ENCODE assay signal across 17 cellular contexts in genomic region chr7:127678330-127678729, GRCh38. TPM values are rescaled to one million over a fixed set of nuclear protein-coding genes. Genes with fewer than 3 reads are reported as not detected.
DNase-seq lines count a peak whose midpoint lies in the region; ATAC-seq and TF ChIP-seq lines count a peak whose summit lies in the region.
"Had no signal": no experiment of that assay in that cellular context is flagged by ENCODE, and none has a peak within 500 bp of the region (broad histone marks: within the 10 kb centered on the region; RNA-seq: fewer than 3 reads in every experiment).

No MANE protein-coding gene starts in this region.

- H3K4me2 ChIP-seq in fibroblast of lung (ENCODE audit: extremely low read depth, insufficient read depth, low read length): peak overlapping the region; percentile 20
- H3K4me2 ChIP-seq: PC-9 had no signal

- H3K4me1 ChIP-seq in ACC112 (ENCODE audit: control insufficient read depth, insufficient read depth, low read length, unreplicated experiment) (peaks cover 25% of the 10 kb centered on the region), fibroblast of lung (ENCODE audit: control insufficient read depth, extremely low read depth, insufficient read depth, low read length) (peaks cover 7% of the 10 kb centered on the region)

- CTCF ChIA-PET in GM10248 (lab: Yijun Ruan, JAX): interaction anchor here (0.8 to 2.3 kb wide), 8 partner anchors 12 to 531 kb away, joined by 3 to 9 read pairs (median 6); no protein-coding TSS in a partner anchor

- TF ChIP-seq CTCF in fibroblast of lung (conservative IDR thresholded peaks at IDR 0.05 in 1 of 2, IDR thresholded peaks at IDR 0.05 in 1 of 2; ENCODE audit: low read depth in 1 of 2, low read length in 2 of 2): no peak
- TF ChIP-seq CTCF in GM10248 (IDR thresholded peaks at IDR 0.05; ENCODE audit: control extremely low read depth, extremely low read depth, low read depth, missing control alignments): no peak

- DNase-seq in RPMI7951 (ENCODE audit: low read depth) (peak; percentile 28), fibroblast of lung (ENCODE audit: low read depth in 2 of 2) (peak in 1 of 2 donors; percentile 64), GM10248 (ENCODE audit: extremely low spot score) (no peak), NCI-H187 (lab: John Stamatoyannopoulos, UW) (no peak)
- DNase-seq: activated T-cell treated with anti-CD3 and anti-CD28 coated beads for 4 hours, adrenal gland, left ventricle myocardium inferior, NCI-H226, PC-9, retina, WERI-Rb-1 had no signal

- no peaks in the 10 kb centered on the region for H3K9me3 ChIP-seq in fibroblast of lung (ENCODE audit: control insufficient read depth, insufficient read depth, low read depth, low read length)
- H3K9me3 ChIP-seq: adrenal gland, suprapubic skin had no signal

- H2AFZ ChIP-seq in ACC112 (ENCODE audit: low read length, unreplicated experiment) (no peak overlapping the region), fibroblast of lung (ENCODE audit: low read length) (no peak overlapping the region)
- H2AFZ ChIP-seq: PC-9 had no signal

- H3K27me3 ChIP-seq in ACC112 (ENCODE audit: insufficient read depth, low read length): no peaks in the 10 kb centered on the region
- no peaks in the 10 kb centered on the region for H3K27me3 ChIP-seq in fibroblast of lung (ENCODE audit: control insufficient read depth, insufficient read depth, low read length)
- H3K27me3 ChIP-seq: adrenal gland, suprapubic skin had no signal

- H3K27ac ChIP-seq in ACC112 (ENCODE audit: low read depth, low read length) (0 out of 2 replicates have a peak overlapping the region, but pooled peaks have one; percentile 19), fibroblast of lung (ENCODE audit: insufficient read depth, low read length) (no peak overlapping the region)
- H3K27ac ChIP-seq: adrenal gland, coronary artery, left ventricle myocardium inferior, PC-9, suprapubic skin, WERI-Rb-1 had no signal

- POLR2A ChIA-PET in GM10248 (lab: Yijun Ruan, JAX): interaction anchor here (0.6 to 0.9 kb wide), 2 partner anchors 25 to 807 kb away, joined by 3 to 6 read pairs; no protein-coding TSS in a partner anchor

- ATAC-seq in GM19463 (IDR thresholded peaks at IDR 0.05; ENCODE audit: unreplicated experiment) (peak; percentile 3), HG03565 (IDR thresholded peaks at IDR 0.05; ENCODE audit: unreplicated experiment) (no peak), GM19397 (IDR thresholded peaks at IDR 0.05; ENCODE audit: unreplicated experiment) (no peak)

- H4K20me1 ChIP-seq in fibroblast of lung (ENCODE audit: control insufficient read depth, extremely low read depth, insufficient read depth, low read length): no peaks in the 10 kb centered on the region

- peaks cover 86% of the 10 kb centered on the region for H3K79me2 ChIP-seq in ACC112 (ENCODE audit: control insufficient read depth, insufficient read depth, low read length, unreplicated experiment)
- H3K79me2 ChIP-seq in fibroblast of lung (ENCODE audit: control insufficient read depth, insufficient read depth, low read length): peaks cover 79% of the 10 kb centered on the region

- no peak overlapping the region for H3K9ac ChIP-seq in fibroblast of lung (ENCODE audit: insufficient read depth, low read length)

- H3K4me3 ChIP-seq in ACC112 (ENCODE audit: low read depth, low read length) (no peak overlapping the region), fibroblast of lung (replicated peaks in 1 of 4; ENCODE audit: control extremely low read depth in 1 of 4, insufficient read depth in 1 of 4, low read depth in 3 of 4, low read length in 4 of 4) (no peak overlapping the region)
- H3K4me3 ChIP-seq: adrenal gland, coronary artery, left ventricle myocardium inferior, PC-9, suprapubic skin had no signal

- H3K36me3 ChIP-seq in ACC112 (ENCODE audit: insufficient read depth, low read length) (peaks cover 14% of the 10 kb centered on the region), fibroblast of lung (ENCODE audit: control insufficient read depth, insufficient read depth, low read length) (peaks cover 1% of the 10 kb centered on the region)
- H3K36me3 ChIP-seq: adrenal gland, suprapubic skin had no signal

RNA-seq across cellular contexts. Expression of gene SND1, which starts 26.3 kb away (rescaled TPM):
- total RNA-seq in RPMI7951 (2014; rRNA removed; shearing (Covaris generic)): 148 and 159 TPM in 2 replicates
- total RNA-seq in fibroblast of lung: 172 and 174 TPM in 2 replicates
- polyA plus RNA-seq in fibroblast of lung: 137 and 166 TPM in 2 replicates
- 179 and 208 TPM in 2 replicates for polyA plus RNA-seq in fibroblast of lung (2012)
- 232 and 237 TPM in 2 replicates for polyA minus RNA-seq in fibroblast of lung (ENCODE audit: low replicate concordance)
